Comparison of ENCODE assay signal across 19 cellular contexts in genomic region chr6:33069021-33069738, GRCh38. TPM values are rescaled to one million over a fixed set of nuclear protein-coding genes. Genes with fewer than 3 reads are reported as not detected.
DNase-seq lines count a peak whose midpoint lies in the region; ATAC-seq, FAIRE-seq and TF ChIP-seq lines count a peak whose summit lies in the region.
"Had no signal": no experiment of that assay in that cellular context is flagged by ENCODE, and none has a peak within 500 bp of the region (broad histone marks: within the 10 kb centered on the region; RNA-seq: fewer than 3 reads in every experiment).

No MANE protein-coding gene starts in this region.

- no peak overlapping the region for H3K9ac ChIP-seq in H1 (replicated peaks in 1 of 4; ENCODE audit: extremely low read depth in 1 of 4, low read depth in 3 of 4, low read length in 3 of 4)
- H3K9ac ChIP-seq: BLaER1 treated with 17β-estradiol and CSF1 and Interleukin-3, amounts not matched to agents 10 nM and 100 nM; GM23248; KMS-11 had no signal

- CTCF ChIA-PET in H1 (lab: Charles Lee; ENCODE audit: partially characterized antibody) = interaction anchor here (0.7 to 1.8 kb wide), 3 partner anchors 11 to 19 kb away, joined by 3 to 9 read pairs (median 4); no protein-coding TSS in a partner anchor

- intact Hi-C loops in psoas muscle (cut with DNase I) = no loop called here

- H3K36me3 ChIP-seq in H1 (ENCODE audit: control insufficient read depth in 2 of 4, insufficient read depth in 4 of 4, low read length in 3 of 4) (no peaks in the 10 kb centered on the region), psoas muscle (ENCODE audit: insufficient read depth in 1 of 2, low read depth in 1 of 2) (peaks cover 0 to 13% of the 10 kb centered on the region in 2 donors)
- H3K36me3 ChIP-seq: MG63 had no signal

- no peak overlapping the region for H3K14ac ChIP-seq in H1 (ENCODE audit: insufficient read length)

- H3K79me2 ChIP-seq in H1 (ENCODE audit: control insufficient read depth in 1 of 2, insufficient read depth in 2 of 2, low read length in 2 of 2) = no peaks in the 10 kb centered on the region

- 0 out of 2 replicates have a peak, but pooled peaks have one; percentile 16 for TF ChIP-seq CTCF in GM12874 (IDR thresholded peaks at IDR 0.05; ENCODE audit: insufficient read depth, low read depth, low read length)
- peak in 2 of 3 experiments; percentile 22 to 32; a peak in 2 of 4 replicates for TF ChIP-seq CTCF in H1 (IDR thresholded peaks at IDR 0.05; ENCODE audit: control extremely low read depth in 1 of 3, insufficient read depth in 1 of 3, low read depth in 1 of 3, low read length in 3 of 3)
- TF ChIP-seq CTCF in psoas muscle (IDR thresholded peaks at IDR 0.05) = no peak

- no peak overlapping the region for H2BK12ac ChIP-seq in H1 (ENCODE audit: low read depth, low read length)

- TF ChIP-seq EP300 in H1 (IDR thresholded peaks at IDR 0.05; ENCODE audit: borderline replicate concordance in 1 of 2, low read depth in 2 of 2, low read length in 2 of 2) = no peak

- POLR2A ChIA-PET in H1 (lab: Charles Lee; ENCODE audit: partially characterized antibody) = no interaction called here

- peaks cover 18% of the 10 kb centered on the region for H3K36me3 Mint-ChIP-seq in T-helper 17 cell (ENCODE audit: low read depth)
- peaks cover 5% of the 10 kb centered on the region for H3K36me3 Mint-ChIP-seq in activated naive CD8-positive, alpha-beta T cell treated with anti-CD3 and anti-CD28 coated beads for 36 hours

- no peak overlapping the region for H4K5ac ChIP-seq in H1 (ENCODE audit: insufficient read length, low read depth, low read length)

- H2BK120ac ChIP-seq in H1 (replicated peaks; ENCODE audit: low read depth, low read length) = no peak overlapping the region

- no peaks in the 10 kb centered on the region for H3K27me3 ChIP-seq in H1 (replicated peaks in 1 of 4; ENCODE audit: control insufficient read depth in 3 of 4, extremely low read depth in 1 of 4, insufficient read depth in 3 of 4, low read length in 3 of 4)
- H3K27me3 ChIP-seq in psoas muscle (ENCODE audit: insufficient read depth in 3 of 3, low read length in 2 of 3) = peaks cover 0 to 2% (median 0%) of the 10 kb centered on the region in 3 donors
- H3K27me3 ChIP-seq: BLaER1 treated with 17β-estradiol and CSF1 and Interleukin-3, amounts not matched to agents 10 nM and 100 nM had no signal

- 91% methylated on average over 10 of the region's 10 CpGs; no CpG with 5 or more reads in 1 of the 2 experiments for WGBS in H1 (ENCODE audit: extremely low coverage in 1 of 2, insufficient coverage in 1 of 2, insufficient read length in 1 of 2, insufficient replicate concordance in 2 of 2, low coverage in 1 of 2, low lambda C conversion rate in 2 of 2, missing lambda C conversion rate in 1 of 2), 2 experiments
- WGBS in psoas muscle, 3 donors = 46 to 70% (median 50%) methylated on average over 10 of the region's 10 CpGs

- no peak overlapping the region for H3K4me3 Mint-ChIP-seq in T-helper 17 cell
- H3K4me3 Mint-ChIP-seq in activated naive CD8-positive, alpha-beta T cell treated with anti-CD3 and anti-CD28 coated beads for 36 hours = no peak overlapping the region
- H3K4me3 Mint-ChIP-seq: HFFc6 had no signal

- no peak for ATAC-seq in T-helper 17 cell
- no peak for ATAC-seq in psoas muscle
- ATAC-seq: Right ventricle myocardium inferior had no signal

- no peak overlapping the region for H3K56ac ChIP-seq in H1 (replicated peaks; ENCODE audit: insufficient read length, low read depth, low read length)

- no peak overlapping the region for H3K4ac ChIP-seq in H1 (replicated peaks; ENCODE audit: insufficient read length, low read depth, low read length)

- no peak overlapping the region for H3K27ac ChIP-seq in H1 (ENCODE audit: low read depth, low read length)
- H3K27ac ChIP-seq in psoas muscle = no peak overlapping the region
- H3K27ac ChIP-seq: BLaER1 treated with 17β-estradiol and CSF1 and Interleukin-3, amounts not matched to agents 10 nM and 100 nM; GM23248; HL-60; KMS-11; SK-N-MC had no signal

- H3K9me3 ChIP-seq in T-helper 17 cell (ENCODE audit: control insufficient read depth, low read length, poor library complexity, severe bottlenecking) = no peaks in the 10 kb centered on the region
- H3K9me3 ChIP-seq in H1 (ENCODE audit: insufficient read depth in 2 of 2, low read depth in 1 of 2, low read length in 1 of 2) = no peaks in the 10 kb centered on the region
- no peaks in the 10 kb centered on the region for H3K9me3 ChIP-seq in psoas muscle

- no peaks in the 10 kb centered on the region for H3K79me1 ChIP-seq in H1 (ENCODE audit: low read depth, low read length)

- H2AK5ac ChIP-seq in H1 (ENCODE audit: low read depth, low read length) = no peak overlapping the region

- H3K27ac Mint-ChIP-seq in T-helper 17 cell = peak overlapping the region; percentile 43
- no peak overlapping the region for H3K27ac Mint-ChIP-seq in activated naive CD8-positive, alpha-beta T cell treated with anti-CD3 and anti-CD28 coated beads for 36 hours
- H3K27ac Mint-ChIP-seq: HFFc6 had no signal

- no peak overlapping the region for H3K4me3 ChIP-seq in H1 (ENCODE audit: extremely low read depth in 1 of 4, insufficient read depth in 2 of 4, low read depth in 3 of 4, low read length in 4 of 4)
- H3K4me3 ChIP-seq in psoas muscle = no peak overlapping the region
- H3K4me3 ChIP-seq: BLaER1 treated with 17β-estradiol and CSF1 and Interleukin-3, amounts not matched to agents 10 nM and 100 nM; GM23248; MG63; SK-N-MC had no signal

- no peak overlapping the region for H2AFZ ChIP-seq in H1 (ENCODE audit: low read length)
- H2AFZ ChIP-seq: GM23248 had no signal

- H2BK5ac ChIP-seq in H1 (ENCODE audit: low read depth, low read length) = no peak overlapping the region

- H3K9me3 Mint-ChIP-seq in activated naive CD8-positive, alpha-beta T cell treated with anti-CD3 and anti-CD28 coated beads for 36 hours = no peaks in the 10 kb centered on the region
- H3K9me3 Mint-ChIP-seq: HFFc6 had no signal

- H4K20me1 ChIP-seq in H1 (replicated peaks in 1 of 2; ENCODE audit: control insufficient read depth in 1 of 2, insufficient read depth in 2 of 2, low read length in 2 of 2) = no peaks in the 10 kb centered on the region

- no peak overlapping the region for H3K18ac ChIP-seq in H1 (ENCODE audit: extremely low read depth, low read length)

- H2BK20ac ChIP-seq in H1 (ENCODE audit: low read length) = no peak overlapping the region

- H3K27me3 Mint-ChIP-seq in T-helper 17 cell = peaks cover 4% of the 10 kb centered on the region
- peaks cover 10% of the 10 kb centered on the region for H3K27me3 Mint-ChIP-seq in activated naive CD8-positive, alpha-beta T cell treated with anti-CD3 and anti-CD28 coated beads for 36 hours

- TF ChIP-seq POLR2A in H1 (IDR thresholded peaks at IDR 0.05; ENCODE audit: control extremely low read depth in 1 of 2, low read depth in 2 of 2, low read length in 2 of 2) = no peak

- H3K4me1 Mint-ChIP-seq in T-helper 17 cell = peaks cover 29% of the 10 kb centered on the region
- H3K4me1 Mint-ChIP-seq in activated naive CD8-positive, alpha-beta T cell treated with anti-CD3 and anti-CD28 coated beads for 36 hours = peaks cover 19% of the 10 kb centered on the region

- H3K4me1 ChIP-seq in H1 (replicated peaks in 1 of 4; ENCODE audit: control insufficient read depth in 3 of 4, insufficient read depth in 4 of 4, low read length in 3 of 4) (no peaks in the 10 kb centered on the region; a peak in 1 of 7 replicates), psoas muscle (no peaks in the 10 kb centered on the region)

- no peak overlapping the region for H4K91ac ChIP-seq in H1 (replicated peaks; ENCODE audit: insufficient read length, low read length)

- H4K8ac ChIP-seq in H1 (ENCODE audit: extremely low read depth, insufficient read depth, low read length) = no peak overlapping the region

- TF ChIP-seq RAD21 in H1 (IDR thresholded peaks at IDR 0.05 in 1 of 2, conservative IDR thresholded peaks at IDR 0.05 in 1 of 2; ENCODE audit: low read depth in 2 of 2, low read length in 2 of 2) = no peak

- FAIRE-seq in H1 (lab: Jason Lieb, UNC) = no peak

- no peaks in the 10 kb centered on the region for H3K23me2 ChIP-seq in H1 (ENCODE audit: low read depth, low read length)

- DNase-seq in T-helper 17 cell (no peak), H1 (ENCODE audit: low read depth in 1 of 2, low spot score in 2 of 2) (no peak), DMS79 (lab: John Stamatoyannopoulos, UW) (no peak), psoas muscle (no peak)
- DNase-seq in activated naive CD8-positive, alpha-beta T cell treated with anti-CD3 and anti-CD28 coated beads for 36 hours = no peak
- DNase-seq in activated CD8-positive, alpha-beta memory T cell treated with anti-CD3 and anti-CD28 coated beads, Interleukin-2, amount 50 U/mL, for 4 hours = no peak
- DNase-seq: DMS153, GM23248, HFFc6, MG63, NCI-H1105, NCI-H1694 treated with DMSO at 0.1 percent for 48 hours, NCI-H345 had no signal

- H2BK15ac ChIP-seq in H1 (ENCODE audit: low read length) = no peak overlapping the region

- no peak overlapping the region for H3K23ac ChIP-seq in H1 (ENCODE audit: insufficient read length)

- H3K4me2 ChIP-seq in H1 (ENCODE audit: insufficient read depth in 1 of 2, low read depth in 2 of 2, low read length in 2 of 2) = no peak overlapping the region
- H3K4me2 ChIP-seq: KMS-11 had no signal

RNA-seq across cellular contexts. Expression of gene HLA-DPA1, which starts 4.3 kb away (rescaled TPM):
- total RNA-seq in T-helper 17 cell (10 to 100 TPM; 62.0 to 71.2 TPM), psoas muscle (10 to 100 TPM; 13.8 to 52.6 (median 20.2) TPM)
- total RNA-seq in H1 (2021; fragmentation: NEBNext Ultra II Directional; extraction: Animal tissue kit (Norgen Biotek cat#: 25700)) = 6.2 and 6.8 TPM in 2 replicates
- polyA plus RNA-seq in H1 (2011; rRNA removed) (8.4 and 13.1 TPM in 2 replicates), psoas muscle (10 to 100 TPM; 10.7 to 12.3 (median 10.9) TPM)
- polyA plus RNA-seq in H1 (2011; cell fraction: cytosol; rRNA removed) = 6.7 TPM
- 5.8 TPM for polyA plus RNA-seq in H1 (2011; cell fraction: nucleus; rRNA removed)
- polyA plus RNA-seq in H1 (2012, experiment 1 of 2) = 7.1 to 9.1 TPM (median 7.7 TPM) in 4 replicates
- 6.4 TPM for polyA plus RNA-seq in H1 (2012, experiment 2 of 2)
- polyA plus RNA-seq in H1 (2013, experiment 1 of 2) = 8.5 TPM
- polyA plus RNA-seq in H1 (2013, experiment 2 of 2) = 8.4 TPM
- polyA minus RNA-seq in H1 (2011; rRNA and poly(A)+ RNA removed) = 5.5 and 5.8 TPM in 2 replicates
- 4.3 TPM for polyA minus RNA-seq in H1 (2011; cell fraction: cytosol; rRNA and poly(A)+ RNA removed)
- 2.4 TPM for polyA minus RNA-seq in H1 (2011; cell fraction: nucleus; rRNA and poly(A)+ RNA removed)
- total RNA-seq in activated naive CD8-positive, alpha-beta T cell treated with anti-CD3 and anti-CD28 coated beads for 36 hours = 10 to 100 TPM; 14.7 to 16.3 TPM

RNA-seq across cellular contexts. Expression of gene HLA-DPB1, which starts 6.6 kb away (rescaled TPM):
- total RNA-seq in T-helper 17 cell = 10 to 100 TPM; 67.7 to 77.4 TPM
- 32.3 and 37.8 TPM in 2 replicates for total RNA-seq in H1 (2021; fragmentation: NEBNext Ultra II Directional; extraction: Animal tissue kit (Norgen Biotek cat#: 25700))
- 58.8 and 62.8 TPM in 2 replicates for polyA plus RNA-seq in H1 (2011; rRNA removed)
- polyA plus RNA-seq in H1 (2011; cell fraction: cytosol; rRNA removed) = 81.9 TPM
- 41.7 TPM for polyA plus RNA-seq in H1 (2011; cell fraction: nucleus; rRNA removed)
- 46.1 to 60.1 TPM (median 55.5 TPM) in 4 replicates for polyA plus RNA-seq in H1 (2012, experiment 1 of 2)
- 46.2 TPM for polyA plus RNA-seq in H1 (2012, experiment 2 of 2)
- polyA plus RNA-seq in H1 (2013, experiment 1 of 2) = 35.2 TPM
- polyA plus RNA-seq in H1 (2013, experiment 2 of 2) = 34.9 TPM
- polyA minus RNA-seq in H1 (2011; rRNA and poly(A)+ RNA removed) = 32.8 and 39.3 TPM in 2 replicates
- polyA minus RNA-seq in H1 (2011; cell fraction: cytosol; rRNA and poly(A)+ RNA removed) = 15.7 TPM
- 13.9 TPM for polyA minus RNA-seq in H1 (2011; cell fraction: nucleus; rRNA and poly(A)+ RNA removed)
- total RNA-seq in activated naive CD8-positive, alpha-beta T cell treated with anti-CD3 and anti-CD28 coated beads for 36 hours = 1 to 10 TPM; 8.2 to 9.3 TPM
- total RNA-seq in psoas muscle = 10 to 100 TPM; 11.9 to 33.2 (median 18.3) TPM
- polyA plus RNA-seq in psoas muscle = 10 to 100 TPM; 11.0 to 17.9 (median 11.1) TPM

RNA-seq across cellular contexts. Expression of gene HLA-DOA, which starts 59.8 kb away (rescaled TPM):
- 1 to 10 TPM; 2.6 to 5.1 TPM for total RNA-seq in T-helper 17 cell
- total RNA-seq in H1 (2021; fragmentation: NEBNext Ultra II Directional; extraction: Animal tissue kit (Norgen Biotek cat#: 25700)) = 23.7 TPM in 2 replicates
- 89.0 and 120 TPM in 2 replicates for polyA plus RNA-seq in H1 (2011; rRNA removed)
- 55.7 TPM for polyA plus RNA-seq in H1 (2011; cell fraction: cytosol; rRNA removed)
- 127 TPM for polyA plus RNA-seq in H1 (2011; cell fraction: nucleus; rRNA removed)
- 30.8 to 37.5 TPM (median 34.1 TPM) in 4 replicates for polyA plus RNA-seq in H1 (2012, experiment 1 of 2)
- 56.4 TPM for polyA plus RNA-seq in H1 (2012, experiment 2 of 2)
- polyA plus RNA-seq in H1 (2013, experiment 1 of 2) = 32.5 TPM
- 36.8 TPM for polyA plus RNA-seq in H1 (2013, experiment 2 of 2)
- 73.5 and 94.6 TPM in 2 replicates for polyA minus RNA-seq in H1 (2011; rRNA and poly(A)+ RNA removed)
- 28.8 TPM for polyA minus RNA-seq in H1 (2011; cell fraction: cytosol; rRNA and poly(A)+ RNA removed)
- polyA minus RNA-seq in H1 (2011; cell fraction: nucleus; rRNA and poly(A)+ RNA removed) = 40.2 TPM
- 1 to 10 TPM; 9.8 to 9.9 TPM for total RNA-seq in activated naive CD8-positive, alpha-beta T cell treated with anti-CD3 and anti-CD28 coated beads for 36 hours
- total RNA-seq in psoas muscle = 1 to 10 TPM in 2 of 4 donors, under 1 TPM in 2; 0.48 to 1.5 (median 0.85) TPM
- under 1 TPM; 0.36 to 0.77 (median 0.58) TPM for polyA plus RNA-seq in psoas muscle
- total RNA-seq: GM23248, HFFc6 had no signal
